ENCODE assay signal across 8 cellular contexts in genomic region chr2:45649855-45650806, GRCh38. TPM values are rescaled to one million over a fixed set of nuclear protein-coding genes. Genes with fewer than 3 reads are reported as not detected.
DNase-seq lines count a peak whose midpoint lies in the region; ATAC-seq, FAIRE-seq and TF ChIP-seq lines count a peak whose summit lies in the region.

No MANE protein-coding gene starts in this region.

- H3K36me3 ChIP-seq in MG63, result no peaks in the 10 kb centered on the region; the same call in 1 of the 2 replicates
- H3K36me3 ChIP-seq in HepG2 (replicated peaks in 1 of 2; ENCODE audit: control insufficient read depth in 1 of 2, insufficient read depth in 2 of 2, low read length in 2 of 2), result no peaks in the 10 kb centered on the region

- H3K79me2 ChIP-seq in HepG2 (ENCODE audit: insufficient read depth, low read length), result no peaks in the 10 kb centered on the region

- peak; percentile 61 for ATAC-seq in HepG2

- H3K27ac ChIP-seq in coronary artery (peak overlapping the region; percentile 99), HepG2 (ENCODE audit: extremely low read length, insufficient read depth, low read length) (peak overlapping the region; percentile 57)

- H3K4me2 ChIP-seq in HepG2 (ENCODE audit: low read depth, low read length), result peak overlapping the region; percentile 94

- H3K4me3 ChIP-seq in MG63, result peak overlapping the region; percentile 79
- peak overlapping the region; percentile 89 for H3K4me3 ChIP-seq in coronary artery
- H3K4me3 ChIP-seq in HepG2 (replicated peaks in 1 of 3; ENCODE audit: insufficient read depth in 1 of 3, low read depth in 2 of 3, low read length in 3 of 3), result peak overlapping the region; percentile 80 to 89 (median 82)

- TF ChIP-seq CTCF in coronary artery (IDR thresholded peaks at IDR 0.05) (no peak), HepG2 (CRISPR knock-in tag; IDR thresholded peaks at IDR 0.05) (no peak)

- H3K9ac ChIP-seq in HepG2 (ENCODE audit: insufficient read depth, low read depth, low read length), result peak overlapping the region; percentile 50

- intact Hi-C loops in HepG2 (cut with micrococcal nuclease; ENCODE audit: unreplicated experiment), result loop anchor here (2.0 kb wide), 1 partner anchor 645 kb away; no protein-coding TSS in a partner anchor

- H4K20me1 ChIP-seq in HepG2 (ENCODE audit: insufficient read depth, low read length), result no peaks in the 10 kb centered on the region

- H3K27me3 ChIP-seq in MG63, result no peaks in the 10 kb centered on the region
- peaks cover 0 to 15% of the 10 kb centered on the region in 2 experiments; a peak in 2 of 5 replicates for H3K27me3 ChIP-seq in HepG2 (ENCODE audit: control insufficient read depth in 1 of 2, insufficient read depth in 2 of 2, low read length in 2 of 2)

- no peak for TF ChIP-seq EP300 in HepG2 (IDR thresholded peaks at IDR 0.05; ENCODE audit: low read depth in 2 of 2, low read length in 2 of 2)
- no peak for TF ChIP-seq EP300 in HepG2 (CRISPR knock-in tag; IDR thresholded peaks at IDR 0.05; ENCODE audit: borderline replicate concordance)

- under 1% methylated on average over 52 of the region's 65 CpGs for WGBS in HepG2 (ENCODE audit: low lambda C conversion rate)

- no peaks in the 10 kb centered on the region for H3K9me3 ChIP-seq in MG63
- H3K9me3 ChIP-seq in HepG2 (ENCODE audit: low read length), result no peaks in the 10 kb centered on the region

- no peak overlapping the region for H2AFZ ChIP-seq in HepG2 (ENCODE audit: low read length)

- peak in 1 of 2 experiments; percentile 50; a peak in 2 of 4 replicates for TF ChIP-seq POLR2A in HepG2 (IDR thresholded peaks at IDR 0.05; ENCODE audit: insufficient read depth in 1 of 2, low read depth in 2 of 2, low read length in 2 of 2)

- peak; percentile 72 for FAIRE-seq in HepG2 (lab: Jason Lieb, UNC)

- POLR2A ChIA-PET in HepG2 (lab: Yijun Ruan, JAX), result interaction anchor here (0.9 to 1.5 kb wide), 7 partner anchors 9 to 342 kb away, joined by 3 to 6 read pairs (median 4); no protein-coding TSS in a partner anchor

- in situ Hi-C loops in G401 (cut with HindIII; ENCODE audit: low sequenced_read_pairs), result loop anchor here (25.0 kb wide), 1 partner anchor 287 kb away; no protein-coding TSS in a partner anchor
- in situ Hi-C loops in HepG2 (cut with HindIII; ENCODE audit: extremely low pct_ligation_motif_present, low pct_unique_long_range_greater_than_20kb), result loop anchor here (5.0 kb wide), 2 partner anchors 127 to 287 kb away; no protein-coding TSS in a partner anchor

- TF ChIP-seq RAD21 in HepG2 (CRISPR knock-in tag; IDR thresholded peaks at IDR 0.05), result no peak

- BruUV-seq in HepG2 (replicated peaks; lab: Mats Ljungman, UMichigan), result no TSS peak

- DNase-seq in G401 (ENCODE audit: low spot score), result peak; percentile 54
- peak; percentile 14 for DNase-seq in GOT3 (lab: John Stamatoyannopoulos, UW)
- DNase-seq in MG63, result peak; percentile 70
- peak; percentile 60 to 65 for DNase-seq in activated CD4-positive, alpha-beta T cell treated with anti-CD3 and anti-CD28 coated beads for 4 hours
- DNase-seq in coronary artery (ENCODE audit: low spot score), result peak; percentile 89
- DNase-seq in HepG2 (ENCODE audit: low spot score), result peak; percentile 64
- DNase-seq in stimulated activated CD4-positive, alpha-beta T cell treated with anti-CD3 and anti-CD28 coated beads, Interleukin-4, amount 100 ng/mL, for 1 hour, result peak; percentile 63
- DNase-seq in NCI-H1694 (lab: John Stamatoyannopoulos, UW), result no peak

- H3K4me1 ChIP-seq in HepG2 (ENCODE audit: insufficient read depth, low read length), result peaks cover 36% of the 10 kb centered on the region

- CTCF ChIA-PET in HepG2 (lab: Yijun Ruan, JAX; ENCODE audit: low intra/inter-chr PET ratio, low total read pairs), result interaction anchor here (1.6 kb wide), 1 partner anchor 129 kb away, joined by 5 read pairs; no protein-coding TSS in a partner anchor

TF ChIP-seq in HepG2, 621 proteins besides CTCF, POLR2A, EP300 and RAD21 (continues in another document):
- no peak for TF ChIP-seq SMAD9 (CRISPR knock-in tag; IDR thresholded peaks at IDR 0.05)
- TF ChIP-seq ZBTB10 (CRISPR knock-in tag; IDR thresholded peaks at IDR 0.05; ENCODE audit: borderline replicate concordance), result peak; percentile 90; the same call in 1 of the 2 replicates
- no peak for TF ChIP-seq ZNF30 (CRISPR knock-in tag; IDR thresholded peaks at IDR 0.05)
- TF ChIP-seq ZNF446 (CRISPR knock-in tag; IDR thresholded peaks at IDR 0.05), result no peak
- TF ChIP-seq ZNF451 (CRISPR knock-in tag; IDR thresholded peaks at IDR 0.05), result 0 out of 2 replicates have a peak, but pooled peaks have one; percentile 29

RNA-seq across cellular contexts. Expression of gene PRKCE, which starts 1.3 kb away (rescaled TPM):
- 3.9 TPM in 2 replicates for total RNA-seq in G401 (2014; rRNA removed; shearing (Covaris generic))
- 7.9 and 16.9 TPM in 2 replicates for total RNA-seq in MG63 (2014; rRNA removed; shearing (Covaris generic); ENCODE audit: low replicate concordance)
- 3.9 and 4.0 TPM in 2 replicates for total RNA-seq in HepG2 (2016; rRNA removed; fragmentation: Illumina TruSeq; extraction: Trizol)
- total RNA-seq in HepG2 (2016; cell fraction: cytosol; rRNA removed; fragmentation: Illumina TruSeq; extraction: Trizol; ENCODE audit: low read depth), result 5.8 and 6.3 TPM in 2 replicates
- 2.5 and 3.7 TPM in 2 replicates for total RNA-seq in HepG2 (2016; cell fraction: insoluble cytoplasmic fraction; rRNA removed; fragmentation: Illumina TruSeq; extraction: Trizol)
- total RNA-seq in HepG2 (2016; cell fraction: membrane; rRNA removed; fragmentation: Illumina TruSeq; extraction: Trizol), result 2.8 and 4.3 TPM in 2 replicates
- total RNA-seq in HepG2 (2016; cell fraction: nucleus; rRNA removed; fragmentation: Illumina TruSeq; extraction: Trizol), result 9.8 and 10.1 TPM in 2 replicates
- 1.0 and 1.6 TPM in 2 replicates for polyA plus RNA-seq in HepG2 (2011; rRNA removed)
- 0.99 and 1.2 TPM in 2 replicates for polyA plus RNA-seq in HepG2 (2011; cell fraction: cytosol; rRNA removed)
- 2.2 and 2.6 TPM in 2 replicates for polyA plus RNA-seq in HepG2 (2011; cell fraction: nucleus; rRNA removed)
- polyA plus RNA-seq in HepG2 (2012), result 0.34 and 0.72 TPM in 2 replicates
- polyA plus RNA-seq in HepG2 (2016; cell fraction: cytosol; fragmentation: Illumina TruSeq; extraction: Trizol; ENCODE audit: low read depth), result 1.2 and 1.6 TPM in 2 replicates
- 2.3 and 2.6 TPM in 2 replicates for polyA plus RNA-seq in HepG2 (2016; cell fraction: insoluble cytoplasmic fraction; fragmentation: Illumina TruSeq; extraction: Trizol; ENCODE audit: low read depth)
- polyA plus RNA-seq in HepG2 (2016; cell fraction: membrane; fragmentation: Illumina TruSeq; extraction: Trizol; ENCODE audit: low read depth), result 1.1 and 1.8 TPM in 2 replicates
- polyA plus RNA-seq in HepG2 (2016; cell fraction: nucleus; fragmentation: Illumina TruSeq; extraction: Trizol; ENCODE audit: insufficient read depth, low read depth), result 3.1 and 4.0 TPM in 2 replicates
- 5.2 and 64.1 TPM in 2 replicates for polyA minus RNA-seq in HepG2 (2011; rRNA and poly(A)+ RNA removed; ENCODE audit: low replicate concordance)
- 3.1 and 3.9 TPM in 2 replicates for polyA minus RNA-seq in HepG2 (2011; cell fraction: cytosol; rRNA and poly(A)+ RNA removed)
- 16.6 and 18.0 TPM in 2 replicates for polyA minus RNA-seq in HepG2 (2011; cell fraction: nucleus; rRNA and poly(A)+ RNA removed)

RNA-seq across cellular contexts. Expression of gene SRBD1, which starts 39.1 kb away (rescaled TPM):
- 5.6 and 16.5 TPM in 2 replicates for total RNA-seq in G401 (2014; rRNA removed; shearing (Covaris generic))
- total RNA-seq in MG63 (2014; rRNA removed; shearing (Covaris generic); ENCODE audit: low replicate concordance), result 5.8 and 30.5 TPM in 2 replicates
- 23.9 and 32.8 TPM in 2 replicates for total RNA-seq in HepG2 (2016; rRNA removed; fragmentation: Illumina TruSeq; extraction: Trizol)
- total RNA-seq in HepG2 (2016; cell fraction: cytosol; rRNA removed; fragmentation: Illumina TruSeq; extraction: Trizol; ENCODE audit: low read depth), result 158 and 179 TPM in 2 replicates
- 23.3 and 31.4 TPM in 2 replicates for total RNA-seq in HepG2 (2016; cell fraction: insoluble cytoplasmic fraction; rRNA removed; fragmentation: Illumina TruSeq; extraction: Trizol)
- total RNA-seq in HepG2 (2016; cell fraction: membrane; rRNA removed; fragmentation: Illumina TruSeq; extraction: Trizol), result 33.1 and 41.7 TPM in 2 replicates
- 28.9 and 30.3 TPM in 2 replicates for total RNA-seq in HepG2 (2016; cell fraction: nucleus; rRNA removed; fragmentation: Illumina TruSeq; extraction: Trizol)
- 2.4 and 3.2 TPM in 2 replicates for polyA plus RNA-seq in HepG2 (2011; rRNA removed)
- 1.2 and 2.1 TPM in 2 replicates for polyA plus RNA-seq in HepG2 (2011; cell fraction: cytosol; rRNA removed)
- polyA plus RNA-seq in HepG2 (2011; cell fraction: nucleus; rRNA removed), result 2.0 and 2.2 TPM in 2 replicates
- polyA plus RNA-seq in HepG2 (2012), result 4.9 and 9.3 TPM in 2 replicates
- polyA plus RNA-seq in HepG2 (2016; cell fraction: cytosol; fragmentation: Illumina TruSeq; extraction: Trizol; ENCODE audit: low read depth), result 0.74 and 0.81 TPM in 2 replicates
- polyA plus RNA-seq in HepG2 (2016; cell fraction: insoluble cytoplasmic fraction; fragmentation: Illumina TruSeq; extraction: Trizol; ENCODE audit: low read depth), result 21.2 and 22.7 TPM in 2 replicates
- polyA plus RNA-seq in HepG2 (2016; cell fraction: membrane; fragmentation: Illumina TruSeq; extraction: Trizol; ENCODE audit: low read depth), result 2.0 and 2.8 TPM in 2 replicates
- polyA plus RNA-seq in HepG2 (2016; cell fraction: nucleus; fragmentation: Illumina TruSeq; extraction: Trizol; ENCODE audit: insufficient read depth, low read depth), result 10.9 and 12.6 TPM in 2 replicates
- polyA minus RNA-seq in HepG2 (2011; rRNA and poly(A)+ RNA removed; ENCODE audit: low replicate concordance), result 12.6 and 17.5 TPM in 2 replicates
- 15.2 and 15.9 TPM in 2 replicates for polyA minus RNA-seq in HepG2 (2011; cell fraction: cytosol; rRNA and poly(A)+ RNA removed)
- polyA minus RNA-seq in HepG2 (2011; cell fraction: nucleus; rRNA and poly(A)+ RNA removed), result 34.7 and 40.3 TPM in 2 replicates
